In the genomic region with DNA sequence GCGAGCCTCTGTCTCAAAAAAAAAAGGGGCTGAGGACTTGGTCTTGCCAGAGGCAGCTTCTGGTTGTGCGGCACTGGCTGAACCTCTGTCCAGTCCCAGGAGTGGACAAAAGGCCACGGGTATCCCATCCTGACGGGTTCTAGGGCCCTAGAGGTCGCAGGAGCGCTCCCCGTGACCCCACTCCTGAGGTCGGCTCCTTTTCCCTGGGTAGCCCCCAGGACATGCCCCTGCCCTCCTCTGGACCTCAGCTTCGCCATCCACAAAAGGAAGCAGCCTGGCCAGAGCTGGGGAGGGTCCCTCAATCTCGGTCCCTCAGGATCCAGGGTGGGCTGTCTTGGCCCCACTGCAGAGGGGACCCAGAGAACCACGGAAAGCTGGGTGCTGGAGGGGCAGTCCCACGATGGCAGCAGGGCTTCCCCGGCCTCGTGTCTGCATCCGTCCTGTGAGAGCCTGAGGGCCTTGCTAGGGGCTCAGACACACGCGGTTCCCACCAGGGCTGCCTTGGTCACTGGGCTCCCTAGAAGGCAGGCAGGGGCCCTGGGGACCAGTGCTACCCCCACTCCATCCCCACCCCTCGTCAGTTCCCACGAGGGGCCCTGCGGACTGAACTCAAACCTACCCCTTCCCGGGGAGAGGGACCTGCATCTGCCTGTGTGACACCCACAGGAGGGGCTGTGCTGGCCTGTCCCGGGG, we compare ENCODE assay signal across 22 cellular contexts. TPM values are rescaled to one million over a fixed set of nuclear protein-coding genes. Genes with fewer than 3 reads are reported as not detected.
"Had no signal": no experiment of that assay in that cellular context is flagged by ENCODE, and none has a peak within 500 bp of the region (broad histone marks: within the 10 kb centered on the region; RNA-seq: fewer than 3 reads in every experiment).

No MANE protein-coding gene starts in this region.

- DNase-seq: KBM-7, NCI-H1092, NCI-H1105 treated with DMSO at 0.1 percent for 48 hours, NCI-H1417 treated with DMSO at 0.1 percent for 48 hours, NCI-H146, NCI-H1694 treated with DMSO at 0.1 percent for 48 hours, NCI-H1930, NCI-H2081, NCI-H2107, NCI-H2227 treated with DMSO at 0.1 percent for 48 hours, NCI-H524 treated with DMSO at 0.1 percent for 48 hours, NCI-H69, NCI-H774, RPMI8226, SHP77, SK-N-SH had no signal

- H3K4me2 ChIP-seq: SK-N-SH had no signal

- H3K9ac ChIP-seq: SK-N-SH had no signal

- FAIRE-seq: RCC 7860 had no signal

- H3K9me3 ChIP-seq: SK-N-SH had no signal

RNA-seq across cellular contexts. Expression of gene ASCL4, which starts 31.1 kb away (rescaled TPM):
- total RNA-seq: HT-29, LHCN-M2, MCF 10A, NCI-H460, SK-MEL-5 had no signal
- polyA plus RNA-seq: SK-N-SH had no signal
